17 cellular contexts compared by ENCODE assay signal in the genomic region with DNA sequence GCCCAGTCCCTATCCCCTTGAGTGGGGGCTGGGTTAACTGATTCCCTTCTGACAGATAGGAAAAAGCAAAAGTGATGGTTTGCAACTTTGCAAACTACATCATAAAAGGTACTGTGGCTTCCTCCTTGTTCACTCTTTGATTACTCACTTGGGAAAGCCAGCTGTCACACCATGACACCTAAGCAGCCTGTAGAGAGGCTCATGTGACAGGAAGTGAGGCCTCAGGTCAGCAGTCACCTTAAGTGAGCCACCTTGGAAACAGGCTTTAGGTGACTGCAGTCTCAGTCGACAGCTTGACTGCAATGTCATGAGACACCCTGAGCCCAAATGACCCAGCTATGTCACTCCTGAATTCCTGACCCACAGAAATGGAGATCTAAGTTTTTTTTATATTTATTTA. TPM values are rescaled to one million over a fixed set of nuclear protein-coding genes. Genes with fewer than 3 reads are reported as not detected.
DNase-seq lines count a peak whose midpoint lies in the region.
"Had no signal": no experiment of that assay in that cellular context is flagged by ENCODE, and none has a peak within 500 bp of the region (broad histone marks: within the 10 kb centered on the region; RNA-seq: fewer than 3 reads in every experiment).

No MANE protein-coding gene starts in this region.

- H3K4me1 Mint-ChIP-seq in activated naive CD4-positive, alpha-beta T cell treated with anti-CD3 and anti-CD28 coated beads, Interleukin-2, amount 10 ng/mL, durations not matched to agents 7 days and 5 days, result peaks cover 25% of the 10 kb centered on the region

- no peak overlapping the region for H3K4me3 Mint-ChIP-seq in activated naive CD4-positive, alpha-beta T cell treated with anti-CD3 and anti-CD28 coated beads, Interleukin-2, amount 10 ng/mL, durations not matched to agents 7 days and 5 days

- DNase-seq in NCI-H748 (lab: John Stamatoyannopoulos, UW; ENCODE audit: unreplicated experiment) (peak; percentile 3), NCI-H748 treated with DMSO at 0.1 percent for 48 hours (lab: John Stamatoyannopoulos, UW) (no peak), NCI-H69 (lab: John Stamatoyannopoulos, UW) (peak; percentile 15), kidney tubule cell (ENCODE audit: low spot score) (peak; percentile 73), posterior vena cava (ENCODE audit: low spot score) (no peak), MG63 (no peak)
- peak; percentile 36 for DNase-seq in activated naive CD4-positive, alpha-beta T cell treated with anti-CD3 and anti-CD28 coated beads, Interleukin-2, amount 10 ng/mL, durations not matched to agents 7 days and 5 days
- no peak for DNase-seq in activated naive CD4-positive, alpha-beta T cell (lab: John Stamatoyannopoulos, UW)
- DNase-seq: H7, KG1, NCI-H1105, NCI-H1694 treated with DMSO at 0.1 percent for 48 hours, NCI-H446 had no signal

- H3K27ac Mint-ChIP-seq in activated naive CD4-positive, alpha-beta T cell treated with anti-CD3 and anti-CD28 coated beads, Interleukin-2, amount 10 ng/mL, durations not matched to agents 7 days and 5 days, result no peak overlapping the region

- no peak overlapping the region for H3K4me3 ChIP-seq in MG63
- H3K4me3 ChIP-seq: BLaER1 treated with 17β-estradiol and CSF1 and Interleukin-3, amounts not matched to agents 10 nM and 100 nM had no signal

- H3K36me3 Mint-ChIP-seq in activated naive CD4-positive, alpha-beta T cell treated with anti-CD3 and anti-CD28 coated beads, Interleukin-2, amount 10 ng/mL, durations not matched to agents 7 days and 5 days, result peaks cover 15% of the 10 kb centered on the region

- peaks cover 14% of the 10 kb centered on the region for H3K27me3 Mint-ChIP-seq in activated naive CD4-positive, alpha-beta T cell treated with anti-CD3 and anti-CD28 coated beads, Interleukin-2, amount 10 ng/mL, durations not matched to agents 7 days and 5 days

- peaks cover 8% of the 10 kb centered on the region for H3K9me3 Mint-ChIP-seq in activated naive CD4-positive, alpha-beta T cell treated with anti-CD3 and anti-CD28 coated beads, Interleukin-2, amount 10 ng/mL, durations not matched to agents 7 days and 5 days

- no peaks in the 10 kb centered on the region for H3K27me3 ChIP-seq in MG63
- H3K27me3 ChIP-seq: BLaER1 treated with 17β-estradiol and CSF1 and Interleukin-3, amounts not matched to agents 10 nM and 100 nM had no signal

- intact Hi-C loops in posterior vena cava (cut with DNase I), result no loop called here

- no peaks in the 10 kb centered on the region for H3K9me3 ChIP-seq in MG63

- H3K36me3 ChIP-seq in MG63, result peaks cover 6% of the 10 kb centered on the region
- H3K36me3 ChIP-seq: BLaER1 treated with 17β-estradiol and CSF1 and Interleukin-3, amounts not matched to agents 10 nM and 100 nM had no signal

- CTCF ChIA-PET in activated naive CD4-positive, alpha-beta T cell treated with anti-CD3 and anti-CD28 coated beads, Interleukin-2, amount 10 ng/mL, durations not matched to agents 7 days and 5 days (lab: Charles Lee), result no interaction called here

RNA-seq across cellular contexts. Expression of gene CHCHD2, which starts 4.3 kb away (rescaled TPM):
- total RNA-seq in posterior vena cava, result 100 to 1,000 TPM; 219 to 263 TPM
- 797 and 882 TPM in 2 replicates for total RNA-seq in MG63 (2014; rRNA removed; shearing (Covaris generic); ENCODE audit: low replicate concordance)

RNA-seq across cellular contexts. Expression of gene NUPR2, which starts 5.6 kb away (rescaled TPM):
- total RNA-seq in posterior vena cava, result not detected
- not detected in 2 replicates for total RNA-seq in MG63 (2014; rRNA removed; shearing (Covaris generic); ENCODE audit: low replicate concordance)
- total RNA-seq: A172, H7, MCF 10A, SK-MEL-5 had no signal

RNA-seq across cellular contexts. Expression of gene PHKG1, which starts 17.9 kb away (rescaled TPM):
- 1 to 10 TPM; 3.7 to 3.8 TPM for total RNA-seq in posterior vena cava
- 5.5 TPM in 1 of 2 replicates, not detected in the other for total RNA-seq in MG63 (2014; rRNA removed; shearing (Covaris generic); ENCODE audit: low replicate concordance)

RNA-seq across cellular contexts. Expression of gene SUMF2, which starts 46.5 kb away (rescaled TPM):
- 100 to 1,000 TPM in 1 of 2 donors, 10 to 100 TPM in 1; 84.6 to 129 TPM for total RNA-seq in posterior vena cava
- 99.8 and 154 TPM in 2 replicates for total RNA-seq in MG63 (2014; rRNA removed; shearing (Covaris generic); ENCODE audit: low replicate concordance)

RNA-seq across cellular contexts. Expression of gene CCT6A, which starts 59.0 kb away (rescaled TPM):
- total RNA-seq in posterior vena cava, result 10 to 100 TPM; 75.9 to 87.9 TPM
- 421 and 698 TPM in 2 replicates for total RNA-seq in MG63 (2014; rRNA removed; shearing (Covaris generic); ENCODE audit: low replicate concordance)

Comparison
In these comparisons a context has a peak if more than half of its experiments do, and no peak if none do; other contexts are left out.
1. DNase-seq: peak in NCI-H748 (single experiment), activated naive CD4-positive, alpha-beta T cell treated with anti-CD3 and anti-CD28 coated beads, Interleukin-2, amount 10 ng/mL, durations not matched to agents 7 days and 5 days (single experiment), NCI-H69 (single experiment) and kidney tubule cell (single experiment); none in NCI-H748 treated with DMSO at 0.1 percent for 48 hours (single experiment), activated naive CD4-positive, alpha-beta T cell (0 of 4), posterior vena cava (single experiment) and MG63 (single experiment).